ENCODE assay signal across 11 cellular contexts in genomic region chr10:103281753-103282152, GRCh38. TPM values are rescaled to one million over a fixed set of nuclear protein-coding genes. Genes with fewer than 3 reads are reported as not detected.
DNase-seq lines count a peak whose midpoint lies in the region; ATAC-seq lines count a peak whose summit lies in the region.
"Had no signal": no experiment of that assay in that cellular context is flagged by ENCODE, and none has a peak within 500 bp of the region (broad histone marks: within the 10 kb centered on the region; RNA-seq: fewer than 3 reads in every experiment).

No MANE protein-coding gene starts in this region.

- peak; percentile 17 for DNase-seq in HCEC 1CT
- peak; percentile 38 for DNase-seq in NCI-H2196 (lab: John Stamatoyannopoulos, UW; ENCODE audit: unreplicated experiment)
- DNase-seq in cerebellar cortex (ENCODE audit: low spot score): peak; percentile 75
- peak in 29 of 56 donors; percentile 5 to 67 (median 23) for DNase-seq in nucleus accumbens (lab: John Stamatoyannopoulos, UW)
- no peak for DNase-seq in H4 (ENCODE audit: low spot score)
- DNase-seq: NCI-H226; stimulated activated CD4-positive, alpha-beta T cell treated with anti-CD3 and anti-CD28 coated beads, Interleukin-1b, Interleukin-23, amount 100 ng/mL, for 48 hours had no signal

- ATAC-seq in HG03520 (IDR thresholded peaks at IDR 0.05; ENCODE audit: unreplicated experiment): no peak
- no peak for ATAC-seq in HG02642 (IDR thresholded peaks at IDR 0.05; ENCODE audit: poor library complexity, unreplicated experiment)
- no peak for ATAC-seq in HG03196 (IDR thresholded peaks at IDR 0.05; ENCODE audit: unreplicated experiment)

RNA-seq across cellular contexts. Expression of gene INA, which starts 4.8 kb away (rescaled TPM):
- not detected in 2 replicates for total RNA-seq in H4 (2014; rRNA removed; shearing (Covaris generic))
- total RNA-seq: liver had no signal

RNA-seq across cellular contexts. Expression of gene RPEL1, which starts 36.1 kb away (rescaled TPM):
- total RNA-seq in H4 (2014; rRNA removed; shearing (Covaris generic)): 0.08 TPM in 1 of 2 replicates, not detected in the other
- total RNA-seq: liver had no signal
